In genomic region chr3:178513539-178514410, GRCh38 we compare ENCODE assay signal across 1 cellular context.
A peak's percentile ranks its signal among the peaks of the same experiment; 100 is the strongest.
TF ChIP-seq lines count a peak whose summit lies in the region.

No MANE protein-coding gene starts in this region.

TF ChIP-seq in GM12878, 131 proteins besides CTCF, POLR2A, EP300 and RAD21 (continued from another document and continues in another):
- TF ChIP-seq ZNF687 (IDR thresholded peaks at IDR 0.05), result no peak; the same call in none of the 2 replicates
- TF ChIP-seq SP1 (IDR thresholded peaks at IDR 0.05; ENCODE audit: low read depth, low read length), result peak; percentile 46
- TF ChIP-seq HDGF (IDR thresholded peaks at IDR 0.05), result no peak
- TF ChIP-seq, protein P1, sequence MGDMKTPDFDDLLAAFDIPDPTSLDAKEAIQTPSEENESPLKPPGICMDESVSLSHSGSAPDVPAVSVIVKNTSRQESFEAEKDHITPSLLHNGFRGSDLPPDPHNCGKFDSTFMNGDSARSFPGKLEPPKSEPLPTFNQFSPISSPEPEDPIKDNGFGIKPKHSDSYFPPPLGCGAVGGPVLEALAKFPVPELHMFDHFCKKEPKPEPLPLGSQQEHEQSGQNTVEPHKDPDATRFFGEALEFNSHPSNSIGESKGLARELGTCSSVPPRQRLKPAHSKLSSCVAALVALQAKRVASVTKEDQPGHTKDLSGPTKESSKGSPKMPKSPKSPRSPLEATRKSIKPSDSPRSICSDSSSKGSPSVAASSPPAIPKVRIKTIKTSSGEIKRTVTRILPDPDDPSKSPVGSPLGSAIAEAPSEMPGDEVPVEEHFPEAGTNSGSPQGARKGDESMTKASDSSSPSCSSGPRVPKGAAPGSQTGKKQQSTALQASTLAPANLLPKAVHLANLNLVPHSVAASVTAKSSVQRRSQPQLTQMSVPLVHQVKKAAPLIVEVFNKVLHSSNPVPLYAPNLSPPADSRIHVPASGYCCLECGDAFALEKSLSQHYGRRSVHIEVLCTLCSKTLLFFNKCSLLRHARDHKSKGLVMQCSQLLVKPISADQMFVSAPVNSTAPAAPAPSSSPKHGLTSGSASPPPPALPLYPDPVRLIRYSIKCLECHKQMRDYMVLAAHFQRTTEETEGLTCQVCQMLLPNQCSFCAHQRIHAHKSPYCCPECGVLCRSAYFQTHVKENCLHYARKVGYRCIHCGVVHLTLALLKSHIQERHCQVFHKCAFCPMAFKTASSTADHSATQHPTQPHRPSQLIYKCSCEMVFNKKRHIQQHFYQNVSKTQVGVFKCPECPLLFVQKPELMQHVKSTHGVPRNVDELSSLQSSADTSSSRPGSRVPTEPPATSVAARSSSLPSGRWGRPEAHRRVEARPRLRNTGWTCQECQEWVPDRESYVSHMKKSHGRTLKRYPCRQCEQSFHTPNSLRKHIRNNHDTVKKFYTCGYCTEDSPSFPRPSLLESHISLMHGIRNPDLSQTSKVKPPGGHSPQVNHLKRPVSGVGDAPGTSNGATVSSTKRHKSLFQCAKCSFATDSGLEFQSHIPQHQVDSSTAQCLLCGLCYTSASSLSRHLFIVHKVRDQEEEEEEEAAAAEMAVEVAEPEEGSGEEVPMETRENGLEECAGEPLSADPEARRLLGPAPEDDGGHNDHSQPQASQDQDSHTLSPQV (IDR thresholded peaks at IDR 0.05), result peak; percentile 34; the same call in 1 of the 2 replicates
- peak; percentile 81; the same call in 1 of the 2 replicates for TF ChIP-seq CBX5 (IDR thresholded peaks at IDR 0.05; ENCODE audit: low read depth)
- no peak for TF ChIP-seq STAT3 (IDR thresholded peaks at IDR 0.05; ENCODE audit: low read depth, low read length)
- peak; percentile 73; the same call in 1 of the 2 replicates for TF ChIP-seq ZNF384 (IDR thresholded peaks at IDR 0.05; ENCODE audit: borderline replicate concordance, low read depth, low read length)
- no peak for TF ChIP-seq SMC3 (IDR thresholded peaks at IDR 0.05; ENCODE audit: borderline replicate concordance, low read length)
- TF ChIP-seq MTA3 (IDR thresholded peaks at IDR 0.05; ENCODE audit: borderline replicate concordance, low read length), result peak; percentile 27; the same call in 1 of the 2 replicates
- TF ChIP-seq SUPT20H (IDR thresholded peaks at IDR 0.05; ENCODE audit: borderline replicate concordance, control insufficient read depth, low read depth, low read length), result no peak
- TF ChIP-seq POU2F2 (IDR thresholded peaks at IDR 0.05; ENCODE audit: borderline replicate concordance, low read depth, low read length), result peak; percentile 18; the same call in 1 of the 3 replicates
- no peak for TF ChIP-seq RCOR1 (conservative IDR thresholded peaks at IDR 0.05; ENCODE audit: low read depth, low read length)
- TF ChIP-seq BCL11A (IDR thresholded peaks at IDR 0.05; ENCODE audit: low read depth, low read length), result peak; percentile 83
- TF ChIP-seq SMAD5 (IDR thresholded peaks at IDR 0.05; ENCODE audit: low read depth), result no peak
- TF ChIP-seq, protein P2, sequence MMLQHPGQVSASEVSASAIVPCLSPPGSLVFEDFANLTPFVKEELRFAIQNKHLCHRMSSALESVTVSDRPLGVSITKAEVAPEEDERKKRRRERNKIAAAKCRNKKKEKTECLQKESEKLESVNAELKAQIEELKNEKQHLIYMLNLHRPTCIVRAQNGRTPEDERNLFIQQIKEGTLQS (IDR thresholded peaks at IDR 0.05; ENCODE audit: borderline replicate concordance, extremely low read depth, low read depth, low read length), result no peak
- TF ChIP-seq, protein P3, sequence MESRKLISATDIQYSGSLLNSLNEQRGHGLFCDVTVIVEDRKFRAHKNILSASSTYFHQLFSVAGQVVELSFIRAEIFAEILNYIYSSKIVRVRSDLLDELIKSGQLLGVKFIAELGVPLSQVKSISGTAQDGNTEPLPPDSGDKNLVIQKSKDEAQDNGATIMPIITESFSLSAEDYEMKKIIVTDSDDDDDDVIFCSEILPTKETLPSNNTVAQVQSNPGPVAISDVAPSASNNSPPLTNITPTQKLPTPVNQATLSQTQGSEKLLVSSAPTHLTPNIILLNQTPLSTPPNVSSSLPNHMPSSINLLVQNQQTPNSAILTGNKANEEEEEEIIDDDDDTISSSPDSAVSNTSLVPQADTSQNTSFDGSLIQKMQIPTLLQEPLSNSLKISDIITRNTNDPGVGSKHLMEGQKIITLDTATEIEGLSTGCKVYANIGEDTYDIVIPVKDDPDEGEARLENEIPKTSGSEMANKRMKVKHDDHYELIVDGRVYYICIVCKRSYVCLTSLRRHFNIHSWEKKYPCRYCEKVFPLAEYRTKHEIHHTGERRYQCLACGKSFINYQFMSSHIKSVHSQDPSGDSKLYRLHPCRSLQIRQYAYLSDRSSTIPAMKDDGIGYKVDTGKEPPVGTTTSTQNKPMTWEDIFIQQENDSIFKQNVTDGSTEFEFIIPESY (IDR thresholded peaks at IDR 0.05), result no peak
- TF ChIP-seq, protein P4, sequence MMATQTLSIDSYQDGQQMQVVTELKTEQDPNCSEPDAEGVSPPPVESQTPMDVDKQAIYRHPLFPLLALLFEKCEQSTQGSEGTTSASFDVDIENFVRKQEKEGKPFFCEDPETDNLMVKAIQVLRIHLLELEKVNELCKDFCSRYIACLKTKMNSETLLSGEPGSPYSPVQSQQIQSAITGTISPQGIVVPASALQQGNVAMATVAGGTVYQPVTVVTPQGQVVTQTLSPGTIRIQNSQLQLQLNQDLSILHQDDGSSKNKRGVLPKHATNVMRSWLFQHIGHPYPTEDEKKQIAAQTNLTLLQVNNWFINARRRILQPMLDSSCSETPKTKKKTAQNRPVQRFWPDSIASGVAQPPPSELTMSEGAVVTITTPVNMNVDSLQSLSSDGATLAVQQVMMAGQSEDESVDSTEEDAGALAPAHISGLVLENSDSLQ (IDR thresholded peaks at IDR 0.05), result no peak
- TF ChIP-seq ZNF207 (IDR thresholded peaks at IDR 0.05; ENCODE audit: borderline replicate concordance), result no peak
- no peak for TF ChIP-seq ZNF622 (IDR thresholded peaks at IDR 0.05)
- peak; percentile 78 for TF ChIP-seq BCL3 (IDR thresholded peaks at IDR 0.05; ENCODE audit: borderline replicate concordance, insufficient read depth, low read depth, low read length, poor library complexity, severe bottlenecking)
- TF ChIP-seq SUZ12 (IDR thresholded peaks at IDR 0.05; ENCODE audit: unreplicated experiment), result no peak
- no peak for TF ChIP-seq HDAC2 (IDR thresholded peaks at IDR 0.05)
- peak; percentile 83; the same call in 1 of the 2 replicates for TF ChIP-seq ZBED1 (IDR thresholded peaks at IDR 0.05; ENCODE audit: borderline replicate concordance)
- TF ChIP-seq PAX8 (IDR thresholded peaks at IDR 0.05), result no peak
- peak; percentile 70 for TF ChIP-seq IKZF1 (conservative IDR thresholded peaks at IDR 0.05)
- TF ChIP-seq EZH2 (IDR thresholded peaks at IDR 0.05; ENCODE audit: borderline replicate concordance, control insufficient read depth, low read depth, low read length), result no peak
- peak; percentile 50; the same call in 1 of the 2 replicates for TF ChIP-seq ZNF24 (IDR thresholded peaks at IDR 0.05)
- no peak for TF ChIP-seq SREBF1 (IDR thresholded peaks at IDR 0.05; ENCODE audit: low read length)
- TF ChIP-seq RB1 (IDR thresholded peaks at IDR 0.05; ENCODE audit: borderline replicate concordance), result no peak
- TF ChIP-seq RAD51 (IDR thresholded peaks at IDR 0.05), result 0 out of 2 replicates have a peak, but pooled peaks have one; percentile 29
- no peak for TF ChIP-seq SREBF2 (IDR thresholded peaks at IDR 0.05; ENCODE audit: low read length)
- no peak for TF ChIP-seq JUND (IDR thresholded peaks at IDR 0.05; ENCODE audit: low read depth, low read length)
- TF ChIP-seq CHD2 (IDR thresholded peaks at IDR 0.05; ENCODE audit: borderline replicate concordance, low read depth, low read length), result peak; percentile 63; the same call in 1 of the 2 replicates
- TF ChIP-seq PML (IDR thresholded peaks at IDR 0.05; ENCODE audit: low read length), result peak; percentile 61; the same call in 1 of the 2 replicates
- no peak for TF ChIP-seq POLR2AphosphoS5 (IDR thresholded peaks at IDR 0.05; ENCODE audit: low read length)
- TF ChIP-seq E4F1 (IDR thresholded peaks at IDR 0.05; ENCODE audit: borderline replicate concordance, partially characterized antibody), result no peak
- TF ChIP-seq SMAD1 (IDR thresholded peaks at IDR 0.05; ENCODE audit: low read depth, partially characterized antibody), result no peak
- TF ChIP-seq TCF3 (IDR thresholded peaks at IDR 0.05; ENCODE audit: borderline replicate concordance, insufficient read depth, low read depth, low read length), result peak; percentile 91; the same call in 1 of the 2 replicates
- no peak for TF ChIP-seq HCFC1 (IDR thresholded peaks at IDR 0.05; ENCODE audit: low read length)
- no peak for TF ChIP-seq ZZZ3 (IDR thresholded peaks at IDR 0.05; ENCODE audit: control insufficient read depth, insufficient read length, low read depth)
- no peak for TF ChIP-seq ESRRA (IDR thresholded peaks at IDR 0.05; ENCODE audit: low read length)
- TF ChIP-seq ZBTB11 (CRISPR knock-in tag; IDR thresholded peaks at IDR 0.05), result no peak
